Comparison of ENCODE assay signal across 1 cellular context in genomic region chr9:1274334-1274733, GRCh38.
TF ChIP-seq lines count a peak whose summit lies in the region.

No MANE protein-coding gene starts in this region.

TF ChIP-seq in GM12878, 131 proteins besides CTCF, POLR2A, EP300 and RAD21:
- TF ChIP-seq, protein P1, sequence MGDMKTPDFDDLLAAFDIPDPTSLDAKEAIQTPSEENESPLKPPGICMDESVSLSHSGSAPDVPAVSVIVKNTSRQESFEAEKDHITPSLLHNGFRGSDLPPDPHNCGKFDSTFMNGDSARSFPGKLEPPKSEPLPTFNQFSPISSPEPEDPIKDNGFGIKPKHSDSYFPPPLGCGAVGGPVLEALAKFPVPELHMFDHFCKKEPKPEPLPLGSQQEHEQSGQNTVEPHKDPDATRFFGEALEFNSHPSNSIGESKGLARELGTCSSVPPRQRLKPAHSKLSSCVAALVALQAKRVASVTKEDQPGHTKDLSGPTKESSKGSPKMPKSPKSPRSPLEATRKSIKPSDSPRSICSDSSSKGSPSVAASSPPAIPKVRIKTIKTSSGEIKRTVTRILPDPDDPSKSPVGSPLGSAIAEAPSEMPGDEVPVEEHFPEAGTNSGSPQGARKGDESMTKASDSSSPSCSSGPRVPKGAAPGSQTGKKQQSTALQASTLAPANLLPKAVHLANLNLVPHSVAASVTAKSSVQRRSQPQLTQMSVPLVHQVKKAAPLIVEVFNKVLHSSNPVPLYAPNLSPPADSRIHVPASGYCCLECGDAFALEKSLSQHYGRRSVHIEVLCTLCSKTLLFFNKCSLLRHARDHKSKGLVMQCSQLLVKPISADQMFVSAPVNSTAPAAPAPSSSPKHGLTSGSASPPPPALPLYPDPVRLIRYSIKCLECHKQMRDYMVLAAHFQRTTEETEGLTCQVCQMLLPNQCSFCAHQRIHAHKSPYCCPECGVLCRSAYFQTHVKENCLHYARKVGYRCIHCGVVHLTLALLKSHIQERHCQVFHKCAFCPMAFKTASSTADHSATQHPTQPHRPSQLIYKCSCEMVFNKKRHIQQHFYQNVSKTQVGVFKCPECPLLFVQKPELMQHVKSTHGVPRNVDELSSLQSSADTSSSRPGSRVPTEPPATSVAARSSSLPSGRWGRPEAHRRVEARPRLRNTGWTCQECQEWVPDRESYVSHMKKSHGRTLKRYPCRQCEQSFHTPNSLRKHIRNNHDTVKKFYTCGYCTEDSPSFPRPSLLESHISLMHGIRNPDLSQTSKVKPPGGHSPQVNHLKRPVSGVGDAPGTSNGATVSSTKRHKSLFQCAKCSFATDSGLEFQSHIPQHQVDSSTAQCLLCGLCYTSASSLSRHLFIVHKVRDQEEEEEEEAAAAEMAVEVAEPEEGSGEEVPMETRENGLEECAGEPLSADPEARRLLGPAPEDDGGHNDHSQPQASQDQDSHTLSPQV (IDR thresholded peaks at IDR 0.05) = no peak
- TF ChIP-seq NRF1 (conservative IDR thresholded peaks at IDR 0.05; ENCODE audit: low read depth, low read length) (no peak), ZNF24 (IDR thresholded peaks at IDR 0.05) (peak; percentile 93), IKZF1 (conservative IDR thresholded peaks at IDR 0.05) (no peak), NR2C2 (IDR thresholded peaks at IDR 0.05; ENCODE audit: borderline replicate concordance, control insufficient read depth, insufficient read length, low read depth) (no peak), HDGF (IDR thresholded peaks at IDR 0.05) (no peak)
TF ChIP-seq in GM12878: peak in this region for 1.
